Comparison of ENCODE assay signal across 33 cellular contexts in genomic region chr3:148772835-148773234, GRCh38. TPM values are rescaled to one million over a fixed set of nuclear protein-coding genes. Genes with fewer than 3 reads are reported as not detected.
"Had no signal": no experiment of that assay in that cellular context is flagged by ENCODE, and none has a peak within 500 bp of the region (broad histone marks: within the 10 kb centered on the region; RNA-seq: fewer than 3 reads in every experiment).

No MANE protein-coding gene starts in this region.

- H3K4me3 Mint-ChIP-seq: activated B cell treated with CpG ODN at 0.5 μM for 24 hours; activated CD4-positive, alpha-beta memory T cell treated with anti-CD3 and anti-CD28 coated beads for 36 hours; activated CD4-positive, alpha-beta T cell treated with anti-CD3 and anti-CD28 coated beads, Interleukin-2, amount 10 ng/mL, durations not matched to agents 24 days and 14 days; activated CD8-positive, alpha-beta memory T cell treated with anti-CD3 and anti-CD28 coated beads, Interleukin-2, amount 10 ng/mL, durations not matched to agents 7 days and 5 days; activated CD8-positive, alpha-beta T cell treated with anti-CD3 and anti-CD28 coated beads for 36 hours; activated naive CD4-positive, alpha-beta T cell treated with anti-CD3 and anti-CD28 coated beads, Interleukin-2, amount 10 ng/mL, durations not matched to agents 7 days and 5 days; activated naive CD4-positive, alpha-beta T cell treated with anti-CD3 and anti-CD28 coated beads, Interleukin-2, amount 50 U/mL, for 24 hours; activated naive CD8-positive, alpha-beta T cell; activated naive CD8-positive, alpha-beta T cell treated with anti-CD3 and anti-CD28 coated beads, Interleukin-2, amount 10 ng/mL, durations not matched to agents 7 days and 5 days; activated naive CD8-positive, alpha-beta T cell treated with anti-CD3 and anti-CD28 coated beads, Interleukin-2, amount 50 U/mL, for 24 hours; activated T-cell treated with anti-CD3 and anti-CD28 coated beads, Interleukin-2, amount 50 U/mL, for 24 hours; brain; central memory CD8-positive, alpha-beta T cell; T-helper 1 cell treated with Interleukin-12 subunit alpha and Interleukin-12 subunit beta and Interleukin-4 antibody, amounts not matched to agents 30 μg/mL and 1 μg/mL, for 36 hours; T-helper 2 cell treated with Interferon-gamma antibody and Interleukin-4, amounts not matched to agents 5 μg/mL and 100 μg/mL, for 36 hours had no signal

- H3K9me3 Mint-ChIP-seq: activated CD4-positive, alpha-beta T cell treated with anti-CD3 and anti-CD28 coated beads, Interleukin-2, amount 10 ng/mL, durations not matched to agents 24 days and 14 days; activated naive CD4-positive, alpha-beta T cell treated with anti-CD3 and anti-CD28 coated beads, Interleukin-2, amount 10 ng/mL, durations not matched to agents 7 days and 5 days; activated naive CD4-positive, alpha-beta T cell treated with anti-CD3 and anti-CD28 coated beads, Interleukin-2, amount 50 U/mL, for 24 hours; activated T-helper 2 cell treated with anti-CD3 and anti-CD28 coated beads, Interferon-gamma antibody, Interleukin-2, Interleukin-4, amounts not matched to agents 10 μg/mL and 5 μg/mL and 100 μg/mL, durations not matched to agents 14 hours and 24 hours and 36 hours; T-helper 1 cell treated with Interleukin-12 subunit alpha and Interleukin-12 subunit beta and Interleukin-4 antibody, amounts not matched to agents 30 μg/mL and 1 μg/mL, for 36 hours; T-helper 2 cell treated with Interferon-gamma antibody and Interleukin-4, amounts not matched to agents 5 μg/mL and 100 μg/mL, for 36 hours had no signal

- H3K4me1 Mint-ChIP-seq: activated B cell treated with CpG ODN at 0.5 μM for 24 hours; activated CD4-positive, alpha-beta T cell treated with anti-CD3 and anti-CD28 coated beads, Interleukin-2, amount 10 ng/mL, durations not matched to agents 24 days and 14 days; activated CD8-positive, alpha-beta memory T cell treated with anti-CD3 and anti-CD28 coated beads, Interleukin-2, amount 10 ng/mL, durations not matched to agents 7 days and 5 days; activated naive CD4-positive, alpha-beta T cell treated with anti-CD3 and anti-CD28 coated beads, Interleukin-2, amount 10 ng/mL, durations not matched to agents 7 days and 5 days; activated naive CD4-positive, alpha-beta T cell treated with anti-CD3 and anti-CD28 coated beads, Interleukin-2, amount 50 U/mL, for 24 hours; activated naive CD8-positive, alpha-beta T cell treated with anti-CD3 and anti-CD28 coated beads, Interleukin-2, amount 10 ng/mL, durations not matched to agents 7 days and 5 days; activated naive CD8-positive, alpha-beta T cell treated with anti-CD3 and anti-CD28 coated beads, Interleukin-2, amount 50 U/mL, for 24 hours; brain; central memory CD8-positive, alpha-beta T cell had no signal

- H3K27me3 Mint-ChIP-seq: activated B cell treated with CpG ODN at 0.5 μM for 24 hours; activated CD4-positive, alpha-beta T cell treated with anti-CD3 and anti-CD28 coated beads, Interleukin-2, amount 10 ng/mL, durations not matched to agents 24 days and 14 days; activated CD8-positive, alpha-beta memory T cell treated with anti-CD3 and anti-CD28 coated beads, Interleukin-2, amount 10 ng/mL, durations not matched to agents 7 days and 5 days; activated CD8-positive, alpha-beta T cell treated with anti-CD3 and anti-CD28 coated beads for 36 hours; activated naive CD4-positive, alpha-beta T cell treated with anti-CD3 and anti-CD28 coated beads, Interleukin-2, amount 10 ng/mL, durations not matched to agents 7 days and 5 days; activated naive CD8-positive, alpha-beta T cell; activated naive CD8-positive, alpha-beta T cell treated with anti-CD3 and anti-CD28 coated beads, Interleukin-2, amount 10 ng/mL, durations not matched to agents 7 days and 5 days; activated naive CD8-positive, alpha-beta T cell treated with anti-CD3 and anti-CD28 coated beads, Interleukin-2, amount 50 U/mL, for 24 hours; activated T-cell treated with anti-CD3 and anti-CD28 coated beads, Interleukin-2, amount 50 U/mL, for 24 hours; brain; central memory CD8-positive, alpha-beta T cell had no signal

- DNase-seq: activated B cell treated with CpG ODN at 0.5 μM for 24 hours; activated CD4-positive, alpha-beta memory T cell treated with anti-CD3 and anti-CD28 coated beads for 36 hours; activated CD4-positive, alpha-beta T cell treated with anti-CD3 and anti-CD28 coated beads for 4 hours; activated CD4-positive, alpha-beta T cell treated with anti-CD3 and anti-CD28 coated beads, Interleukin-2, amount 10 ng/mL, durations not matched to agents 24 days and 14 days; activated CD4-positive, alpha-beta T cell treated with anti-CD3 and anti-CD28 coated beads, Interleukin-2, amount 50 U/mL, for 1 hour; activated CD4-positive, alpha-beta T cell treated with anti-CD3 and anti-CD28 coated beads, Interleukin-2, amount 50 U/mL, for 4 hours; activated CD4-positive, CD25-positive, alpha-beta regulatory T cell treated with anti-CD3 and anti-CD28 coated beads, Interleukin-2, amount 50 U/mL, for 72 hours; activated CD8-positive, alpha-beta memory T cell treated with anti-CD3 and anti-CD28 coated beads, Interleukin-2, amount 10 ng/mL, durations not matched to agents 7 days and 5 days; activated CD8-positive, alpha-beta memory T cell treated with anti-CD3 and anti-CD28 coated beads, Interleukin-2, amount 50 U/mL, for 48 hours; activated CD8-positive, alpha-beta T cell treated with anti-CD3 and anti-CD28 coated beads for 36 hours; activated effector memory CD4-positive, alpha-beta T cell treated with Interleukin-2 at 50 U/mL for 16 hours; activated gamma-delta T cell; activated naive CD4-positive, alpha-beta T cell treated with anti-CD3 and anti-CD28 coated beads, Interleukin-2, amount 10 ng/mL, durations not matched to agents 7 days and 5 days; activated naive CD4-positive, alpha-beta T cell treated with Interleukin-2 at 50 U/mL for 16 hours; activated naive CD8-positive, alpha-beta T cell treated with anti-CD3 and anti-CD28 coated beads, Interleukin-2, amount 10 ng/mL, durations not matched to agents 7 days and 5 days; activated naive CD8-positive, alpha-beta T cell treated with anti-CD3 and anti-CD28 coated beads, Interleukin-2, amount 50 U/mL, for 24 hours; activated T-cell treated with anti-CD3 and anti-CD28 coated beads, Interleukin-2, amount 50 U/mL, for 24 hours; activated T-cell treated with anti-CD3 and anti-CD28 coated beads, Interleukin-2, amount 50 U/mL, for 48 hours; amygdala; anterior cingulate cortex; T-helper 1 cell; T-helper 2 cell; T-helper 9 cell had no signal

- H3K36me3 Mint-ChIP-seq: activated CD4-positive, alpha-beta memory T cell treated with anti-CD3 and anti-CD28 coated beads for 36 hours; activated CD8-positive, alpha-beta memory T cell treated with anti-CD3 and anti-CD28 coated beads, Interleukin-2, amount 10 ng/mL, durations not matched to agents 7 days and 5 days; activated naive CD4-positive, alpha-beta T cell treated with anti-CD3 and anti-CD28 coated beads, Interleukin-2, amount 10 ng/mL, durations not matched to agents 7 days and 5 days; activated naive CD4-positive, alpha-beta T cell treated with anti-CD3 and anti-CD28 coated beads, Interleukin-2, amount 50 U/mL, for 24 hours; activated naive CD8-positive, alpha-beta T cell; activated naive CD8-positive, alpha-beta T cell treated with anti-CD3 and anti-CD28 coated beads, Interleukin-2, amount 10 ng/mL, durations not matched to agents 7 days and 5 days; brain had no signal

- H3K27ac Mint-ChIP-seq: activated B cell treated with CpG ODN at 0.5 μM for 24 hours; activated CD4-positive, alpha-beta memory T cell treated with anti-CD3 and anti-CD28 coated beads for 36 hours; activated CD4-positive, alpha-beta T cell treated with anti-CD3 and anti-CD28 coated beads, Interleukin-2, amount 10 ng/mL, durations not matched to agents 24 days and 14 days; activated CD8-positive, alpha-beta memory T cell treated with anti-CD3 and anti-CD28 coated beads, Interleukin-2, amount 10 ng/mL, durations not matched to agents 7 days and 5 days; activated CD8-positive, alpha-beta T cell treated with anti-CD3 and anti-CD28 coated beads for 36 hours; activated naive CD4-positive, alpha-beta T cell treated with anti-CD3 and anti-CD28 coated beads, Interleukin-2, amount 10 ng/mL, durations not matched to agents 7 days and 5 days; activated naive CD4-positive, alpha-beta T cell treated with anti-CD3 and anti-CD28 coated beads, Interleukin-2, amount 50 U/mL, for 24 hours; activated naive CD8-positive, alpha-beta T cell; activated naive CD8-positive, alpha-beta T cell treated with anti-CD3 and anti-CD28 coated beads, Interleukin-2, amount 10 ng/mL, durations not matched to agents 7 days and 5 days; activated naive CD8-positive, alpha-beta T cell treated with anti-CD3 and anti-CD28 coated beads, Interleukin-2, amount 50 U/mL, for 24 hours; activated T-cell treated with anti-CD3 and anti-CD28 coated beads, Interleukin-2, amount 50 U/mL, for 24 hours; activated T-helper 2 cell treated with anti-CD3 and anti-CD28 coated beads, Interferon-gamma antibody, Interleukin-2, Interleukin-4, amounts not matched to agents 10 μg/mL and 5 μg/mL and 100 μg/mL, durations not matched to agents 14 hours and 24 hours and 36 hours; brain; T-helper 1 cell treated with Interleukin-12 subunit alpha and Interleukin-12 subunit beta and Interleukin-4 antibody, amounts not matched to agents 30 μg/mL and 1 μg/mL, for 36 hours; T-helper 2 cell treated with Interferon-gamma antibody and Interleukin-4, amounts not matched to agents 5 μg/mL and 100 μg/mL, for 36 hours had no signal

RNA-seq across cellular contexts. Expression of gene CPB1, which starts 54.8 kb away (rescaled TPM):
- total RNA-seq: activated B cell treated with CpG ODN at 0.5 μM for 24 hours; activated CD4-positive, alpha-beta memory T cell treated with anti-CD3 and anti-CD28 coated beads for 36 hours; activated CD4-positive, alpha-beta T cell treated with anti-CD3 and anti-CD28 coated beads, Interleukin-2, amount 10 ng/mL, durations not matched to agents 24 days and 14 days; activated CD8-positive, alpha-beta memory T cell treated with anti-CD3 and anti-CD28 coated beads, Interleukin-2, amount 10 ng/mL, durations not matched to agents 7 days and 5 days; activated CD8-positive, alpha-beta T cell treated with anti-CD3 and anti-CD28 coated beads for 36 hours; activated naive CD8-positive, alpha-beta T cell treated with anti-CD3 and anti-CD28 coated beads, Interleukin-2, amount 10 ng/mL, durations not matched to agents 7 days and 5 days; activated T-helper 2 cell treated with anti-CD3 and anti-CD28 coated beads, Interferon-gamma antibody, Interleukin-2, Interleukin-4, amounts not matched to agents 10 μg/mL and 5 μg/mL and 100 μg/mL, durations not matched to agents 14 hours and 24 hours and 36 hours; bronchial epithelial cell; cardiac muscle cell; chondrocyte had no signal
